In the genomic region with DNA sequence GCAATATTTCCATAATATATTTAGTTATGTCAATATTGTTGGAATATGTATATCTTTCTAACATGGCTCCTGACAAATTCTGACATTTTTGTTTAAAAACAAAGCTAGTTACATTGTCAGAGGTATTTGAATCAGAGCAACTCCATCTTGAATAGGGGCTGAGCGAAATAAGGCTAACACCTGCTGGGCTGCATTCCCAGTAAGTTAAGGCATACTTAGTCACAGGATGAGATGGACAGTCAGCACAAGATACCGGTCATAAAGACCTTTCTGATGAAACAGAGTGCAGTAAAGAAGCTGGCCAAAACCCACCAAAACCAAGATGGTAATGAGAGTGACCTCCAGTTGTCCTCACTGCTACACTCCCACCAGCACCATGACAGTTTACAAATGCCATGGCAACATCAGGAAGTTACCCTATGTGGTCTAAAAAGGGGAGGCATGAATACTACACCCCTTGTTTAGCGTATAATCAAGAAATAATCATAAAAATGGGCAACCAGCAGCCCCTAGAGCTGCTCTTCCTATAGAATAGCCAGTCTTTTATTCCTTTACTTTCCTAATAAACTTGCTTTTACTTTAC, we compare ENCODE assay signal across 1 cellular context.
TF ChIP-seq lines count a peak whose summit lies in the region.

No MANE protein-coding gene starts in this region.

TF ChIP-seq in IMR-90, 13 proteins besides CTCF, POLR2A, EP300 and RAD21:
- TF ChIP-seq RFX5 (IDR thresholded peaks at IDR 0.05; ENCODE audit: low read depth, low read length) (no peak), FOS (IDR thresholded peaks at IDR 0.05; ENCODE audit: low read depth, low read length) (no peak), MAZ (IDR thresholded peaks at IDR 0.05; ENCODE audit: borderline replicate concordance, low read depth, low read length) (no peak), MAFK (IDR thresholded peaks at IDR 0.05; ENCODE audit: low read depth, low read length) (no peak), CEBPB (IDR thresholded peaks at IDR 0.05; ENCODE audit: low read depth, low read length) (no peak), SMC3 (IDR thresholded peaks at IDR 0.05; ENCODE audit: low read depth, low read length) (no peak), MXI1 (IDR thresholded peaks at IDR 0.05; ENCODE audit: borderline replicate concordance, low read depth, low read length) (no peak), BHLHE40 (IDR thresholded peaks at IDR 0.05; ENCODE audit: low read depth, low read length) (no peak), NFE2L2 (IDR thresholded peaks at IDR 0.05; ENCODE audit: low read depth, low read length) (no peak), CHD1 (IDR thresholded peaks at IDR 0.05; ENCODE audit: low read depth, low read length) (no peak)
- TF ChIP-seq, protein P1, sequence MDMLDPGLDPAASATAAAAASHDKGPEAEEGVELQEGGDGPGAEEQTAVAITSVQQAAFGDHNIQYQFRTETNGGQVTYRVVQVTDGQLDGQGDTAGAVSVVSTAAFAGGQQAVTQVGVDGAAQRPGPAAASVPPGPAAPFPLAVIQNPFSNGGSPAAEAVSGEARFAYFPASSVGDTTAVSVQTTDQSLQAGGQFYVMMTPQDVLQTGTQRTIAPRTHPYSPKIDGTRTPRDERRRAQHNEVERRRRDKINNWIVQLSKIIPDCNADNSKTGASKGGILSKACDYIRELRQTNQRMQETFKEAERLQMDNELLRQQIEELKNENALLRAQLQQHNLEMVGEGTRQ (IDR thresholded peaks at IDR 0.05; ENCODE audit: low read depth, low read length): no peak
- TF ChIP-seq, protein P2, sequence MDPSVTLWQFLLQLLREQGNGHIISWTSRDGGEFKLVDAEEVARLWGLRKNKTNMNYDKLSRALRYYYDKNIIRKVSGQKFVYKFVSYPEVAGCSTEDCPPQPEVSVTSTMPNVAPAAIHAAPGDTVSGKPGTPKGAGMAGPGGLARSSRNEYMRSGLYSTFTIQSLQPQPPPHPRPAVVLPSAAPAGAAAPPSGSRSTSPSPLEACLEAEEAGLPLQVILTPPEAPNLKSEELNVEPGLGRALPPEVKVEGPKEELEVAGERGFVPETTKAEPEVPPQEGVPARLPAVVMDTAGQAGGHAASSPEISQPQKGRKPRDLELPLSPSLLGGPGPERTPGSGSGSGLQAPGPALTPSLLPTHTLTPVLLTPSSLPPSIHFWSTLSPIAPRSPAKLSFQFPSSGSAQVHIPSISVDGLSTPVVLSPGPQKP (IDR thresholded peaks at IDR 0.05; ENCODE audit: borderline replicate concordance, low read depth, low read length): no peak
